ENCODE assay signal across 9 cellular contexts in genomic region chr17:50290074-50290702, GRCh38. TPM values are rescaled to one million over a fixed set of nuclear protein-coding genes. Genes with fewer than 3 reads are reported as not detected.
DNase-seq lines count a peak whose midpoint lies in the region; ATAC-seq and TF ChIP-seq lines count a peak whose summit lies in the region.
"Had no signal": no experiment of that assay in that cellular context is flagged by ENCODE, and none has a peak within 500 bp of the region (broad histone marks: within the 10 kb centered on the region; RNA-seq: fewer than 3 reads in every experiment).

No MANE protein-coding gene starts in this region.

- H3K36me3 ChIP-seq in heart right ventricle = no peaks in the 10 kb centered on the region

- intact Hi-C loops in activated CD8-positive, alpha-beta T cell treated with anti-CD3 and anti-CD28 coated beads for 36 hours (cut with micrococcal nuclease) = no loop called here
- intact Hi-C loops in heart right ventricle (cut with DNase I) (loop anchor here in 7 of 10 donors (10.0 kb wide), 3 partner anchors 125 to 265 kb away; partner anchors contain the start of genes PDK2 (in 3 of the 7) and SGCA (in 1 of the 7)), sciatic nerve (cut with DNase I) (loop anchor here (10.0 kb wide), 1 partner anchor 175 kb away; no protein-coding TSS in a partner anchor)

- peak overlapping the region; percentile 41 for H3K27ac Mint-ChIP-seq in activated CD8-positive, alpha-beta T cell treated with anti-CD3 and anti-CD28 coated beads for 36 hours

- H3K27me3 Mint-ChIP-seq in activated CD8-positive, alpha-beta T cell treated with anti-CD3 and anti-CD28 coated beads for 36 hours = peaks cover 22% of the 10 kb centered on the region

- peaks cover 9% of the 10 kb centered on the region for H3K4me1 Mint-ChIP-seq in activated CD8-positive, alpha-beta T cell treated with anti-CD3 and anti-CD28 coated beads for 36 hours (ENCODE audit: low read depth)

- H3K4me1 ChIP-seq in heart right ventricle = peaks cover 0 to 30% (median 14%) of the 10 kb centered on the region in 9 donors

- no peak for TF ChIP-seq CTCF in AG10803 (conservative IDR thresholded peaks at IDR 0.05; ENCODE audit: low read length)
- no peak for TF ChIP-seq CTCF in activated CD8-positive, alpha-beta T cell treated with anti-CD3 and anti-CD28 coated beads for 36 hours (IDR thresholded peaks at IDR 0.05)
- TF ChIP-seq CTCF in heart right ventricle (IDR thresholded peaks at IDR 0.05) = no peak

- no peaks in the 10 kb centered on the region for H3K36me3 Mint-ChIP-seq in activated CD8-positive, alpha-beta T cell treated with anti-CD3 and anti-CD28 coated beads for 36 hours (ENCODE audit: low read depth)

- no peaks in the 10 kb centered on the region for H3K27me3 ChIP-seq in heart right ventricle

- 50 to 55% methylated on average over 8 of the region's 8 CpGs for WGBS in heart right ventricle, 2 donors

- no peaks in the 10 kb centered on the region for H3K9me3 ChIP-seq in heart right ventricle

- H3K4me3 ChIP-seq in AG10803 (ENCODE audit: low read length) (peak overlapping the region; percentile 59), heart right ventricle (peak overlapping the region in 3 of 10 donors; percentile 14 to 30 (median 18))

- DNase-seq in AG10803 (ENCODE audit: low read depth) = peak; percentile 99
- peak; percentile 95 for DNase-seq in HS-5 (ENCODE audit: low read depth)
- DNase-seq in activated CD8-positive, alpha-beta T cell treated with anti-CD3 and anti-CD28 coated beads for 36 hours = peak; percentile 33
- peak; percentile 46 to 59 for DNase-seq in heart right ventricle
- DNase-seq in sciatic nerve (ENCODE audit: low spot score) = no peak
- no peak for DNase-seq in germinal center (ENCODE audit: low spot score)
- no peak for DNase-seq in cerebellar cortex (ENCODE audit: low spot score)

- H3K27ac ChIP-seq in heart right ventricle = peak overlapping the region; percentile 34 to 90 (median 73)

- no peak overlapping the region for H3K4me3 Mint-ChIP-seq in activated CD8-positive, alpha-beta T cell treated with anti-CD3 and anti-CD28 coated beads for 36 hours

- peak; percentile 93 for ATAC-seq in activated CD8-positive, alpha-beta T cell treated with anti-CD3 and anti-CD28 coated beads for 36 hours
- ATAC-seq in heart right ventricle = peak; percentile 80 to 94 (median 92)
- peak; percentile 96 for ATAC-seq in sciatic nerve
- ATAC-seq in HG03460 (IDR thresholded peaks at IDR 0.05; ENCODE audit: unreplicated experiment) = no peak

- CTCF ChIA-PET in activated CD8-positive, alpha-beta T cell treated with anti-CD3 and anti-CD28 coated beads for 36 hours (lab: Charles Lee) = interaction anchor here (0.9 to 3.4 kb wide), 5 partner anchors 20 to 122 kb away, joined by 3 to 38 read pairs (median 3); partner anchors contain the start of gene COL1A1

- no peaks in the 10 kb centered on the region for H3K9me3 Mint-ChIP-seq in activated CD8-positive, alpha-beta T cell treated with anti-CD3 and anti-CD28 coated beads for 36 hours

- POLR2A ChIA-PET in activated CD8-positive, alpha-beta T cell treated with anti-CD3 and anti-CD28 coated beads for 36 hours (lab: Charles Lee) = no interaction called here

RNA-seq across cellular contexts. Expression of gene TMEM92, which starts 15.9 kb away (rescaled TPM):
- total RNA-seq in activated CD8-positive, alpha-beta T cell treated with anti-CD3 and anti-CD28 coated beads for 36 hours = not detected
- total RNA-seq in heart right ventricle = not detected
- under 1 TPM in 1 of 2 donors, not detected in 1; 0.04 TPM for polyA plus RNA-seq in heart right ventricle
- 0.53 TPM for total RNA-seq in sciatic nerve
- total RNA-seq: dermis microvascular lymphatic vessel endothelial cell had no signal

RNA-seq across cellular contexts. Expression of gene XYLT2, which starts 55.7 kb away (rescaled TPM):
- 10 to 100 TPM; 24.4 to 25.3 TPM for total RNA-seq in activated CD8-positive, alpha-beta T cell treated with anti-CD3 and anti-CD28 coated beads for 36 hours
- total RNA-seq in heart right ventricle (10 to 100 TPM; 11.2 to 17.1 (median 11.9) TPM), sciatic nerve (20.0 TPM)
- 10 to 100 TPM in 1 of 2 donors, 1 to 10 TPM in 1; 8.1 to 14.6 TPM for polyA plus RNA-seq in heart right ventricle

Comparison
In these comparisons a context has a peak if more than half of its experiments do, and no peak if none do; other contexts are left out.
1. DNase-seq: peak in AG10803 (single experiment), HS-5 (single experiment), activated CD8-positive, alpha-beta T cell treated with anti-CD3 and anti-CD28 coated beads for 36 hours (single experiment) and heart right ventricle (2 of 2); none in sciatic nerve (single experiment), germinal center (single experiment) and cerebellar cortex (single experiment).